16 cellular contexts compared by ENCODE assay signal in genomic region chr10:78853864-78854263, GRCh38.
DNase-seq lines count a peak whose midpoint lies in the region; ATAC-seq and TF ChIP-seq lines count a peak whose summit lies in the region.
"Had no signal": no experiment of that assay in that cellular context is flagged by ENCODE, and none has a peak within 500 bp of the region (broad histone marks: within the 10 kb centered on the region; RNA-seq: fewer than 3 reads in every experiment).

No MANE protein-coding gene starts in this region.

- H3K27ac ChIP-seq in neural progenitor cell, result no peak overlapping the region
- no peak overlapping the region for H3K27ac ChIP-seq in brain microvascular endothelial cell
- H3K27ac ChIP-seq: A549; BLaER1 treated with 17β-estradiol and CSF1 and Interleukin-3, amounts not matched to agents 10 nM and 100 nM; RWPE1 had no signal

- H3K9me3 ChIP-seq in neural progenitor cell (ENCODE audit: low read depth) (no peaks in the 10 kb centered on the region), mucosa of descending colon (no peaks in the 10 kb centered on the region)
- H3K9me3 ChIP-seq: A549; BLaER1 treated with 17β-estradiol and CSF1 and Interleukin-3, amounts not matched to agents 10 nM and 100 nM had no signal

- no peaks in the 10 kb centered on the region for H3F3A ChIP-seq in neural progenitor cell (ENCODE audit: low read depth)

- H3K4me1 ChIP-seq in neural progenitor cell (peaks cover 7% of the 10 kb centered on the region), mucosa of descending colon (ENCODE audit: low read depth) (no peaks in the 10 kb centered on the region)
- H3K4me1 ChIP-seq: BLaER1 treated with 17β-estradiol and CSF1 and Interleukin-3, amounts not matched to agents 10 nM and 100 nM had no signal

- no peaks in the 10 kb centered on the region for H4K20me1 ChIP-seq in neural progenitor cell (ENCODE audit: low read depth)
- H4K20me1 ChIP-seq: BLaER1 treated with 17β-estradiol and CSF1 and Interleukin-3, amounts not matched to agents 10 nM and 100 nM had no signal

- no peak overlapping the region for H3K4me3 ChIP-seq in NB4 (ENCODE audit: low read depth, low read length)
- no peak overlapping the region for H3K4me3 ChIP-seq in fibroblast of mammary gland (ENCODE audit: control insufficient read depth, low read depth, low read length)
- no peak overlapping the region for H3K4me3 ChIP-seq in neural progenitor cell
- no peak overlapping the region for H3K4me3 ChIP-seq in brain microvascular endothelial cell (ENCODE audit: low read depth, low read length)
- H3K4me3 ChIP-seq in mucosa of descending colon, result no peak overlapping the region
- H3K4me3 ChIP-seq: A549; BLaER1 treated with 17β-estradiol and CSF1 and Interleukin-3, amounts not matched to agents 10 nM and 100 nM had no signal

- intact Hi-C loops in mucosa of descending colon (cut with DNase I, micrococcal nuclease), result no loop called here

- no peak overlapping the region for H3K4me2 ChIP-seq in neural progenitor cell
- H3K4me2 ChIP-seq: A549; BLaER1 treated with 17β-estradiol and CSF1 and Interleukin-3, amounts not matched to agents 10 nM and 100 nM had no signal

- in situ Hi-C loops in brain microvascular endothelial cell (cut with HindIII; ENCODE audit: low pct_ligation_motif_present, low sequenced_read_pairs), result no loop called here

- TF ChIP-seq POLR2A in NB4 (IDR thresholded peaks at IDR 0.05; ENCODE audit: extremely low read depth, insufficient read length), result no peak

- no peak overlapping the region for H2AFZ ChIP-seq in neural progenitor cell (replicated peaks)

- H3K79me2 ChIP-seq in neural progenitor cell (ENCODE audit: low read depth), result no peaks in the 10 kb centered on the region

- peak; percentile 28 for DNase-seq in activated CD8-positive, alpha-beta memory T cell treated with anti-CD3 and anti-CD28 coated beads for 24 hours
- no peak for DNase-seq in activated CD8-positive, alpha-beta memory T cell treated with anti-CD3 and anti-CD28 coated beads, Interleukin-2, amount 50 U/mL, for 4 hours
- peak; percentile 32 for DNase-seq in NB4 (ENCODE audit: low read depth)
- DNase-seq in fibroblast of mammary gland (ENCODE audit: low read depth), result peak; percentile 10
- DNase-seq in neural progenitor cell (ENCODE audit: low spot score), result no peak
- no peak for DNase-seq in hippocampal formation (lab: John Stamatoyannopoulos, UW)
- DNase-seq in brain microvascular endothelial cell, result no peak
- DNase-seq in mucosa of descending colon, result no peak
- DNase-seq: CD8-positive, alpha-beta memory T cell; DMS 273 treated with DMSO at 0.1 percent for 48 hours; HFFc6; NCI-H1092 treated with DMSO at 0.1 percent for 48 hours; NCI-H1694 had no signal

- H3K4me3 Mint-ChIP-seq in neural progenitor cell, result no peak overlapping the region
- H3K4me3 Mint-ChIP-seq: CD8-positive, alpha-beta memory T cell; HFFc6 had no signal

- TF ChIP-seq CTCF in NB4 (IDR thresholded peaks at IDR 0.05; ENCODE audit: low read depth, low read length) (no peak), fibroblast of mammary gland (conservative IDR thresholded peaks at IDR 0.05; ENCODE audit: control insufficient read depth, insufficient read depth, low read depth, low read length) (no peak), neural progenitor cell (IDR thresholded peaks at IDR 0.05) (no peak), brain microvascular endothelial cell (IDR thresholded peaks at IDR 0.05; ENCODE audit: low read depth, low read length, missing control alignments) (no peak), mucosa of descending colon (IDR thresholded peaks at IDR 0.05) (no peak)

- peaks cover 10% of the 10 kb centered on the region for H3K27me3 Mint-ChIP-seq in neural progenitor cell (ENCODE audit: insufficient read depth, low read depth)

- H3K36me3 ChIP-seq in neural progenitor cell, result no peaks in the 10 kb centered on the region
- no peaks in the 10 kb centered on the region for H3K36me3 ChIP-seq in brain microvascular endothelial cell (replicated peaks)
- H3K36me3 ChIP-seq in mucosa of descending colon (ENCODE audit: low read depth), result no peaks in the 10 kb centered on the region
- H3K36me3 ChIP-seq: BLaER1 treated with 17β-estradiol and CSF1 and Interleukin-3, amounts not matched to agents 10 nM and 100 nM had no signal

- no peaks in the 10 kb centered on the region for H3K9me3 Mint-ChIP-seq in neural progenitor cell
- H3K9me3 Mint-ChIP-seq: CD8-positive, alpha-beta memory T cell; HFFc6 had no signal

- H3K27me3 ChIP-seq in neural progenitor cell, result no peaks in the 10 kb centered on the region
- peaks cover 4% of the 10 kb centered on the region for H3K27me3 ChIP-seq in brain microvascular endothelial cell (replicated peaks)
- H3K27me3 ChIP-seq: BLaER1 treated with 17β-estradiol and CSF1 and Interleukin-3, amounts not matched to agents 10 nM and 100 nM had no signal

- peak overlapping the region; percentile 9 for H3K27ac Mint-ChIP-seq in neural progenitor cell
- H3K27ac Mint-ChIP-seq: HFFc6 had no signal

- no peak overlapping the region for H3K9ac ChIP-seq in neural progenitor cell
- H3K9ac ChIP-seq: BLaER1 treated with 17β-estradiol and CSF1 and Interleukin-3, amounts not matched to agents 10 nM and 100 nM had no signal

- peaks cover 32% of the 10 kb centered on the region for H3K4me1 Mint-ChIP-seq in neural progenitor cell
- H3K4me1 Mint-ChIP-seq: CD8-positive, alpha-beta memory T cell had no signal

- no peaks in the 10 kb centered on the region for H3K36me3 Mint-ChIP-seq in neural progenitor cell
- H3K36me3 Mint-ChIP-seq: CD8-positive, alpha-beta memory T cell had no signal

- ATAC-seq in mucosa of descending colon, result no peak

Comparison
In these comparisons a context has a peak if more than half of its experiments do, and no peak if none do; other contexts are left out.
1. DNase-seq: peak in activated CD8-positive, alpha-beta memory T cell treated with anti-CD3 and anti-CD28 coated beads for 24 hours (single experiment), NB4 (single experiment) and fibroblast of mammary gland (single experiment); none in activated CD8-positive, alpha-beta memory T cell treated with anti-CD3 and anti-CD28 coated beads, Interleukin-2, amount 50 U/mL, for 4 hours (single experiment), neural progenitor cell (single experiment), hippocampal formation (0 of 2), brain microvascular endothelial cell (single experiment) and mucosa of descending colon (0 of 3).